8 cellular contexts compared by ENCODE assay signal in the genomic region with DNA sequence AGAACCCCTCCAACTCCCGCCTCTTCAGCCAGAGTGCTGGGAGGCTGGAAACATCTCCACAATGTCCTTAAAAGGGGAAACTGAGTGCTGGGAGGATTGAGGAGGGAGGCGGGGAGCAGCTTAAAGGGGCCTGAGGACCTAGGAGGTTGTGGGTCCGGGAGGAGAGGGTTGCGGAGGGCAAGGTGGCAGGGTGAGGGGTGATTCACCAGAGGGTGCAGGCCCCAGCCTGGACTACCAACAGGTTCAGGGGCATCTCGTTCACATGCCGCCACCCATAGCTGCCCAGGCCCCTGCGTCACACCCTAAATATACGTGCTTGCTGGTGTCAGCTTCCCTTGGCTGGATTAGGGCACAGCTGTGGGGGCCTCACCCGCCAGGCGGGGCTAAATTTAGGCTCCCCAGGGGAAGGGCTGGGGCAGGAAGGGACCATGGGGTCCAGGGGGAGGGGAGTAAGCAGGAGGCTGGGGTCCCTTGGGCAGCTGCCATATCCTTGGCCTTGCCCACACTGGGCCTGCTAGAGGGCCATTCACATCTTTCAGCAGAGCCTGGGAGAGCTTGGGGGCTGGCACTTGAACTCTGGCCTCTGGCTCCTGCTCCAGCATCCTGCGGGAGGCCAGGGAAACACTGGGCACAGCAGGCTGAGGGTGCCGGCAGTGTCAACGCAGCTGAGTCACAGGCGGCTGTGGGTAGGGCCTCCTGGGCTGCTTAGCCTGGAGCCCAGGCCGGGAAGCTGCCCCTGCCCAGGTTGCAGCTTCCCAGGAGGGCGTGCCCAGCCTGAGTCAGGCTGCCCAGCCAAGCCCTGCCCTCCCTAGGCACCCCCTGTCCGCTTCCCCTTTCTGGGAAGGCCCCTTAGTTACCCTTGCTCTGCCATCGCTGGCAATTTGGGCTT. TPM values are rescaled to one million over a fixed set of nuclear protein-coding genes. Genes with fewer than 3 reads are reported as not detected.
DNase-seq lines count a peak whose midpoint lies in the region; ATAC-seq and TF ChIP-seq lines count a peak whose summit lies in the region.

No MANE protein-coding gene starts in this region.

- H3K4me1 Mint-ChIP-seq in activated naive CD4-positive, alpha-beta T cell treated with anti-CD3 and anti-CD28 coated beads, Interleukin-2, amount 50 U/mL, for 24 hours: peaks cover 38% of the 10 kb centered on the region

- H3K9me3 Mint-ChIP-seq in activated naive CD4-positive, alpha-beta T cell treated with anti-CD3 and anti-CD28 coated beads, Interleukin-2, amount 50 U/mL, for 24 hours: no peaks in the 10 kb centered on the region

- peaks cover 20% of the 10 kb centered on the region for H3K4me1 ChIP-seq in MM.1S (ENCODE audit: low read length)
- peaks cover 25 to 56% (median 47%) of the 10 kb centered on the region in 9 donors for H3K4me1 ChIP-seq in heart right ventricle
- H3K4me1 ChIP-seq in sigmoid colon: peaks cover 0 to 70% (median 56%) of the 10 kb centered on the region in 4 donors

- no peak overlapping the region for H2AFZ ChIP-seq in MM.1S (ENCODE audit: low read length)

- peaks cover 28% of the 10 kb centered on the region for H3F3A ChIP-seq in MM.1S (ENCODE audit: insufficient read depth, low read length)

- peak overlapping the region; percentile 91 for H3K4me3 ChIP-seq in MM.1S (ENCODE audit: low read length)
- peak overlapping the region; percentile 75 to 98 (median 84) for H3K4me3 ChIP-seq in heart right ventricle
- H3K4me3 ChIP-seq in sigmoid colon: peak overlapping the region; percentile 68 to 99 (median 87)

- H3K36me3 Mint-ChIP-seq in activated naive CD4-positive, alpha-beta T cell treated with anti-CD3 and anti-CD28 coated beads, Interleukin-2, amount 50 U/mL, for 24 hours: no peaks in the 10 kb centered on the region

- ATAC-seq in heart right ventricle (peak in 7 of 8 donors; percentile 5 to 57 (median 43)), HG03439 (IDR thresholded peaks at IDR 0.05; ENCODE audit: unreplicated experiment) (no peak)

- H3K27ac ChIP-seq in MM.1S (ENCODE audit: low read length): peak overlapping the region; percentile 63
- peak overlapping the region; percentile 89 to 100 (median 96) for H3K27ac ChIP-seq in heart right ventricle
- H3K27ac ChIP-seq in sigmoid colon: peak overlapping the region; percentile 91 to 98 (median 98)

- H3K9me3 ChIP-seq in MM.1S (replicated peaks; ENCODE audit: insufficient read depth, low read length) (no peaks in the 10 kb centered on the region), heart right ventricle (no peaks in the 10 kb centered on the region), sigmoid colon (no peaks in the 10 kb centered on the region)

- peak overlapping the region; percentile 87 for H3K9ac ChIP-seq in MM.1S (ENCODE audit: low read length)

- H4K20me1 ChIP-seq in MM.1S (ENCODE audit: insufficient read depth, low read length): no peaks in the 10 kb centered on the region

- 31 to 45% methylated on average over 18 of the region's 18 CpGs for WGBS in heart right ventricle, 2 donors
- 26 to 30% methylated on average over 18 of the region's 18 CpGs for WGBS in sigmoid colon, 2 donors

- TF ChIP-seq POLR2A in sigmoid colon (IDR thresholded peaks at IDR 0.05): peak; percentile 26 to 46

- peak in 1 of 4 donors; percentile 52 for TF ChIP-seq EP300 in sigmoid colon (IDR thresholded peaks at IDR 0.05)

- no peaks in the 10 kb centered on the region for H3K9me2 ChIP-seq in MM.1S (replicated peaks; ENCODE audit: insufficient read depth, low read length)

- peak overlapping the region; percentile 80 for H3K4me3 Mint-ChIP-seq in activated naive CD4-positive, alpha-beta T cell treated with anti-CD3 and anti-CD28 coated beads, Interleukin-2, amount 50 U/mL, for 24 hours

- no peaks in the 10 kb centered on the region for H3K36me3 ChIP-seq in MM.1S (replicated peaks; ENCODE audit: insufficient read depth, low read length)
- peaks cover 0 to 37% (median 18%) of the 10 kb centered on the region in 9 donors for H3K36me3 ChIP-seq in heart right ventricle
- H3K36me3 ChIP-seq in sigmoid colon: peaks cover 29 to 42% (median 31%) of the 10 kb centered on the region in 4 donors

- TF ChIP-seq CTCF in MM.1S (IDR thresholded peaks at IDR 0.05; ENCODE audit: low read length) (no peak), heart right ventricle (IDR thresholded peaks at IDR 0.05) (no peak), sigmoid colon (IDR thresholded peaks at IDR 0.05) (no peak)

- H3K27me3 Mint-ChIP-seq in activated naive CD4-positive, alpha-beta T cell treated with anti-CD3 and anti-CD28 coated beads, Interleukin-2, amount 50 U/mL, for 24 hours: no peaks in the 10 kb centered on the region

- peak overlapping the region; percentile 98 for H3K4me2 ChIP-seq in MM.1S (ENCODE audit: low read depth, low read length)

- H3K79me2 ChIP-seq in MM.1S (ENCODE audit: low read length): peaks cover 62% of the 10 kb centered on the region

- H3K27me3 ChIP-seq in MM.1S (replicated peaks; ENCODE audit: insufficient read depth, low read length): no peaks in the 10 kb centered on the region
- no peaks in the 10 kb centered on the region for H3K27me3 ChIP-seq in heart right ventricle
- no peaks in the 10 kb centered on the region for H3K27me3 ChIP-seq in sigmoid colon

- DNase-seq in Daoy (ENCODE audit: low read depth) (peak; percentile 95), MM.1S (peak; percentile 30), heart right ventricle (peak; percentile 61 to 79), sigmoid colon (peak; percentile 92), retina (no peak), COR-L47 (lab: John Stamatoyannopoulos, UW) (no peak)

- H3K27ac Mint-ChIP-seq in activated naive CD4-positive, alpha-beta T cell treated with anti-CD3 and anti-CD28 coated beads, Interleukin-2, amount 50 U/mL, for 24 hours: peak overlapping the region; percentile 62

- intact Hi-C loops in heart right ventricle (cut with DNase I): loop anchor here in 1 of 10 donors (5.0 kb wide), 1 partner anchor 80 kb away; no protein-coding TSS in a partner anchor
- intact Hi-C loops in sigmoid colon (cut with DNase I): loop anchor here (2.0 kb wide), 1 partner anchor 16 kb away; no protein-coding TSS in a partner anchor

RNA-seq across cellular contexts. Expression of a gene that starts 1.3 kb away (rescaled TPM):
- 30.9 and 34.2 TPM in 2 replicates for total RNA-seq in Daoy (2014; rRNA removed; shearing (Covaris generic))
- total RNA-seq in heart right ventricle (100 to 1,000 TPM in 1 of 10 donors, 10 to 100 TPM in 9; 42.9 to 113 (median 53.9) TPM), sigmoid colon (100 to 1,000 TPM; 148 to 366 (median 194) TPM)
- polyA plus RNA-seq in heart right ventricle (10 to 100 TPM; 30.8 to 62.6 TPM), sigmoid colon (10 to 100 TPM; 31.2 to 71.2 (median 71.2) TPM)

RNA-seq across cellular contexts. Expression of a gene that starts 4.8 kb away (rescaled TPM):
- total RNA-seq in Daoy (2014; rRNA removed; shearing (Covaris generic)): 23.7 and 30.2 TPM in 2 replicates
- total RNA-seq in heart right ventricle: 10 to 100 TPM; 21.2 to 54.9 (median 29.2) TPM
- polyA plus RNA-seq in heart right ventricle: 10 to 100 TPM; 42.0 to 55.7 TPM
- total RNA-seq in sigmoid colon: 10 to 100 TPM; 61.2 to 96.7 (median 91.6) TPM
- 10 to 100 TPM; 34.0 to 63.3 (median 38.4) TPM for polyA plus RNA-seq in sigmoid colon

RNA-seq across cellular contexts. Expression of a gene that starts 6.8 kb away (rescaled TPM):
- 77.3 and 117 TPM in 2 replicates for total RNA-seq in Daoy (2014; rRNA removed; shearing (Covaris generic))
- total RNA-seq in heart right ventricle (10 to 100 TPM; 23.7 to 44.0 (median 26.3) TPM), sigmoid colon (10 to 100 TPM; 24.9 to 61.0 (median 58.5) TPM)
- polyA plus RNA-seq in heart right ventricle (10 to 100 TPM; 55.6 to 92.0 TPM), sigmoid colon (10 to 100 TPM; 30.7 to 52.6 (median 36.6) TPM)

RNA-seq across cellular contexts. Expression of a gene that starts 18.5 kb away (rescaled TPM):
- not detected in 2 replicates for total RNA-seq in Daoy (2014; rRNA removed; shearing (Covaris generic))
- total RNA-seq in heart right ventricle (1 to 10 TPM in 2 of 10 donors, under 1 TPM in 6, not detected in 2; 0.22 to 1.5 (median 0.35) TPM), sigmoid colon (under 1 TPM in 2 of 4 donors, not detected in 2; 0.54 to 0.71 TPM)
- polyA plus RNA-seq in heart right ventricle (1 to 10 TPM in 1 of 2 donors, under 1 TPM in 1; 0.48 to 1.4 TPM), sigmoid colon (1 to 10 TPM in 1 of 3 donors, not detected in 2; 1.4 TPM)

RNA-seq across cellular contexts. Expression of a gene that starts 19.0 kb away (rescaled TPM):
- total RNA-seq in Daoy (2014; rRNA removed; shearing (Covaris generic)): 31.0 and 49.4 TPM in 2 replicates
- 10 to 100 TPM; 54.4 to 92.5 (median 72.8) TPM for total RNA-seq in heart right ventricle
- 10 to 100 TPM; 42.7 to 79.7 TPM for polyA plus RNA-seq in heart right ventricle
- 100 to 1,000 TPM in 2 of 4 donors, 10 to 100 TPM in 2; 79.6 to 268 (median 117) TPM for total RNA-seq in sigmoid colon
- polyA plus RNA-seq in sigmoid colon: 10 to 100 TPM in 1 of 3 donors, 1 to 10 TPM in 2; 3.9 to 34.0 (median 9.6) TPM

Comparison
In these comparisons a context has a peak if more than half of its experiments do, and no peak if none do; other contexts are left out.
1. DNase-seq: peak in Daoy (single experiment), MM.1S (single experiment), heart right ventricle (2 of 2) and sigmoid colon (single experiment); none in retina (single experiment) and COR-L47 (single experiment).
2. Peak in every context shown above with its lines, with median percentiles within 50 percentile points of each other: H3K27ac ChIP-seq and H3K4me3 ChIP-seq.